9 cellular contexts compared by ENCODE assay signal in genomic region chr3:196666001-196666867, GRCh38. TPM values are rescaled to one million over a fixed set of nuclear protein-coding genes. Genes with fewer than 3 reads are reported as not detected.
DNase-seq lines count a peak whose midpoint lies in the region; ATAC-seq and TF ChIP-seq lines count a peak whose summit lies in the region.
"Had no signal": no experiment of that assay in that cellular context is flagged by ENCODE, and none has a peak within 500 bp of the region (broad histone marks: within the 10 kb centered on the region; RNA-seq: fewer than 3 reads in every experiment).

No MANE protein-coding gene starts in this region.

- H3K27ac ChIP-seq in cardiac muscle cell, result no peak overlapping the region
- H3K27ac ChIP-seq in smooth muscle cell (ENCODE audit: low read depth), result peak overlapping the region; percentile 49
- H3K27ac ChIP-seq: parathyroid adenoma had no signal

- DNase-seq in cardiac muscle cell (ENCODE audit: low read depth in 1 of 2, low spot score in 1 of 2), result peak; percentile 23 to 95
- DNase-seq in cardiac septum (ENCODE audit: low spot score), result no peak
- peak; percentile 95 for DNase-seq in NCI-H69 (lab: John Stamatoyannopoulos, UW)
- DNase-seq in epithelial cell of esophagus (ENCODE audit: low read depth), result peak; percentile 91
- DNase-seq in smooth muscle cell (lab: John Stamatoyannopoulos, UW; ENCODE audit: unreplicated experiment), result peak; percentile 15
- DNase-seq in OCI-M2 (lab: John Stamatoyannopoulos, UW; ENCODE audit: unreplicated experiment), result no peak

- no peaks in the 10 kb centered on the region for H3K27me3 ChIP-seq in cardiac muscle cell
- H3K27me3 ChIP-seq in smooth muscle cell (ENCODE audit: low read depth), result no peaks in the 10 kb centered on the region

- no peak for ATAC-seq in GM21528 (IDR thresholded peaks at IDR 0.05; ENCODE audit: low FRiP score, unreplicated experiment)
- no peak for ATAC-seq in HG03342 (IDR thresholded peaks at IDR 0.05; ENCODE audit: unreplicated experiment)

- intact Hi-C loops in cardiac septum (cut with DNase I), result no loop called here

- H3K36me3 ChIP-seq in cardiac muscle cell (no peaks in the 10 kb centered on the region), smooth muscle cell (ENCODE audit: low read depth) (no peaks in the 10 kb centered on the region)

- 31% methylated on average over 23 of the region's 23 CpGs for WGBS in smooth muscle cell (ENCODE audit: low lambda C conversion rate)

- TF ChIP-seq CTCF in cardiac muscle cell (IDR thresholded peaks at IDR 0.05; ENCODE audit: low read depth, low read length) (no peak), epithelial cell of esophagus (IDR thresholded peaks at IDR 0.05; ENCODE audit: insufficient read depth, low read depth, low read length, missing control alignments) (no peak), smooth muscle cell (IDR thresholded peaks at IDR 0.05; ENCODE audit: borderline replicate concordance, insufficient read depth, poor library complexity, severe bottlenecking) (no peak)

- H3K9ac ChIP-seq in smooth muscle cell (ENCODE audit: low read depth), result no peak overlapping the region
- H3K9ac ChIP-seq: parathyroid adenoma had no signal

- peaks cover 18% of the 10 kb centered on the region for H3F3A ChIP-seq in smooth muscle cell (ENCODE audit: low read depth)

- H3K9me3 ChIP-seq in cardiac muscle cell (ENCODE audit: low read depth) (no peaks in the 10 kb centered on the region), smooth muscle cell (replicated peaks; ENCODE audit: low read depth) (no peaks in the 10 kb centered on the region)

- no peaks in the 10 kb centered on the region for H3K4me1 ChIP-seq in cardiac muscle cell (ENCODE audit: low read depth)
- peaks cover 19% of the 10 kb centered on the region for H3K4me1 ChIP-seq in smooth muscle cell (ENCODE audit: low read depth)

- H4K20me1 ChIP-seq in smooth muscle cell (ENCODE audit: low read depth), result no peaks in the 10 kb centered on the region

- H2AFZ ChIP-seq in smooth muscle cell (ENCODE audit: low read depth), result no peak overlapping the region
- H2AFZ ChIP-seq: parathyroid adenoma had no signal

- no peak overlapping the region for H3K4me3 ChIP-seq in cardiac muscle cell
- no peak overlapping the region for H3K4me3 ChIP-seq in epithelial cell of esophagus (ENCODE audit: low read length)
- H3K4me3 ChIP-seq in smooth muscle cell, result no peak overlapping the region

- H3K4me2 ChIP-seq in smooth muscle cell, result peak overlapping the region; percentile 18

- H3K79me2 ChIP-seq in smooth muscle cell (ENCODE audit: low read depth), result no peaks in the 10 kb centered on the region
- H3K79me2 ChIP-seq: parathyroid adenoma had no signal

RNA-seq across cellular contexts. Expression of gene NRROS, which starts 26.7 kb away (rescaled TPM):
- total RNA-seq in cardiac muscle cell (1.3 and 1.6 TPM in 2 replicates), cardiac septum (2.6 TPM), smooth muscle cell (0.45 TPM in 1 of 2 replicates, not detected in the other)
- polyA plus RNA-seq in cardiac muscle cell (not detected in 2 replicates), smooth muscle cell (not detected in 2 replicates)

RNA-seq across cellular contexts. Expression of gene CEP19, which starts 45.8 kb away (rescaled TPM):
- total RNA-seq in cardiac muscle cell (2.9 and 5.0 TPM in 2 replicates), cardiac septum (1.2 TPM), smooth muscle cell (0.63 and 4.6 TPM in 2 replicates)
- polyA plus RNA-seq in cardiac muscle cell (8.2 and 9.3 TPM in 2 replicates), smooth muscle cell (4.4 and 6.5 TPM in 2 replicates)

RNA-seq across cellular contexts. Expression of gene PIGX, which starts 45.9 kb away (rescaled TPM):
- 21.7 and 61.3 TPM in 2 replicates for total RNA-seq in cardiac muscle cell
- polyA plus RNA-seq in cardiac muscle cell, result 54.5 and 61.2 TPM in 2 replicates
- total RNA-seq in cardiac septum, result 16.9 TPM
- total RNA-seq in smooth muscle cell, result 27.6 and 54.1 TPM in 2 replicates
- polyA plus RNA-seq in smooth muscle cell, result 34.6 and 44.5 TPM in 2 replicates

Comparison
In these comparisons a context has a peak if more than half of its experiments do, and no peak if none do; other contexts are left out.
1. DNase-seq: peak in cardiac muscle cell (2 of 2), NCI-H69 (single experiment), epithelial cell of esophagus (single experiment) and smooth muscle cell (single experiment); none in cardiac septum (single experiment) and OCI-M2 (single experiment).